Comparison of ENCODE assay signal across 9 cellular contexts in genomic region chr5:59124983-59125960, GRCh38.
DNase-seq lines count a peak whose midpoint lies in the region; ATAC-seq, FAIRE-seq and TF ChIP-seq lines count a peak whose summit lies in the region.
"Had no signal": no experiment of that assay in that cellular context is flagged by ENCODE, and none has a peak within 500 bp of the region (broad histone marks: within the 10 kb centered on the region; RNA-seq: fewer than 3 reads in every experiment).

No MANE protein-coding gene starts in this region.

- no peaks in the 10 kb centered on the region for H4K20me1 ChIP-seq in MM.1S (ENCODE audit: insufficient read depth, low read length)

- H3K36me3 ChIP-seq in MM.1S (replicated peaks; ENCODE audit: insufficient read depth, low read length) (no peaks in the 10 kb centered on the region), bronchial epithelial cell (ENCODE audit: control insufficient read depth, insufficient read depth, low read length) (no peaks in the 10 kb centered on the region), parathyroid adenoma (ENCODE audit: control insufficient read depth, insufficient read depth, low read length) (no peaks in the 10 kb centered on the region)

- H3K4me2 ChIP-seq in MM.1S (ENCODE audit: low read depth, low read length): peak overlapping the region; percentile 64; the same call in 1 of the 2 replicates
- H3K4me2 ChIP-seq in parathyroid adenoma (ENCODE audit: low read length): no peak overlapping the region

- H3F3A ChIP-seq in MM.1S (ENCODE audit: insufficient read depth, low read length): peaks cover 8% of the 10 kb centered on the region; the same call in 1 of the 2 replicates

- peaks cover 41% of the 10 kb centered on the region for H3K4me1 ChIP-seq in MM.1S (ENCODE audit: low read length)
- H3K4me1 ChIP-seq in parathyroid adenoma: peaks cover 12% of the 10 kb centered on the region

- H3K79me2 ChIP-seq in MM.1S (ENCODE audit: low read length) (no peaks in the 10 kb centered on the region), parathyroid adenoma (no peaks in the 10 kb centered on the region)

- 0 out of 2 replicates have a peak overlapping the region, but pooled peaks have one; percentile 2 for H2AFZ ChIP-seq in MM.1S (ENCODE audit: low read length)
- peak overlapping the region; percentile 45 for H2AFZ ChIP-seq in parathyroid adenoma

- H3K9me3 ChIP-seq in MM.1S (replicated peaks; ENCODE audit: insufficient read depth, low read length): no peaks in the 10 kb centered on the region
- no peaks in the 10 kb centered on the region for H3K9me3 ChIP-seq in parathyroid adenoma (ENCODE audit: control insufficient read depth, low read length)

- H3K27me3 ChIP-seq in MM.1S (replicated peaks; ENCODE audit: insufficient read depth, low read length) (no peaks in the 10 kb centered on the region), bronchial epithelial cell (ENCODE audit: control insufficient read depth, insufficient read depth, low read length) (no peaks in the 10 kb centered on the region), parathyroid adenoma (ENCODE audit: control insufficient read depth, insufficient read depth, low read length) (no peaks in the 10 kb centered on the region)

- H3K9ac ChIP-seq in MM.1S (ENCODE audit: low read length): peak overlapping the region; percentile 26; the same call in 1 of the 2 replicates
- H3K9ac ChIP-seq in parathyroid adenoma: no peak overlapping the region

- ATAC-seq in HG03354 (IDR thresholded peaks at IDR 0.05; ENCODE audit: poor library complexity, severe bottlenecking, unreplicated experiment): no peak
- no peak for ATAC-seq in GM21723 (IDR thresholded peaks at IDR 0.05; ENCODE audit: unreplicated experiment)
- ATAC-seq: T-cell had no signal

- DNase-seq in G401 (ENCODE audit: low spot score) (peak; percentile 20), MM.1S (no peak), bronchial epithelial cell (ENCODE audit: low read depth) (no peak), HPDE6-E6E7 (ENCODE audit: extremely low spot score) (no peak)
- DNase-seq in effector CD8-positive, alpha-beta T cell (lab: John Stamatoyannopoulos, UW): no peak

- H3K4me3 ChIP-seq in MM.1S (ENCODE audit: low read length) (no peak overlapping the region), bronchial epithelial cell (ENCODE audit: low read depth, low read length) (no peak overlapping the region), parathyroid adenoma (ENCODE audit: low read depth, low read length) (no peak overlapping the region)

- no peaks in the 10 kb centered on the region for H3K9me2 ChIP-seq in MM.1S (replicated peaks; ENCODE audit: insufficient read depth, low read length)

- peak overlapping the region; percentile 54; the same call in 1 of the 2 replicates for H3K27ac ChIP-seq in MM.1S (ENCODE audit: low read length)
- H3K27ac ChIP-seq in parathyroid adenoma: peak overlapping the region; percentile 16

- in situ Hi-C loops in G401 (cut with HindIII; ENCODE audit: low sequenced_read_pairs): no loop called here

- peak; percentile 55 for FAIRE-seq in bronchial epithelial cell (lab: Jason Lieb, UNC)

- TF ChIP-seq CTCF in MM.1S (IDR thresholded peaks at IDR 0.05; ENCODE audit: low read length) (no peak), bronchial epithelial cell (IDR thresholded peaks at IDR 0.05; ENCODE audit: insufficient read depth, low read length, severe bottlenecking) (no peak), parathyroid adenoma (IDR thresholded peaks at IDR 0.05) (no peak)
